Comparison of ENCODE assay signal across 9 cellular contexts in genomic region chr20:2133318-2134183, GRCh38. TPM values are rescaled to one million over a fixed set of nuclear protein-coding genes. Genes with fewer than 3 reads are reported as not detected.
DNase-seq lines count a peak whose midpoint lies in the region; ATAC-seq and TF ChIP-seq lines count a peak whose summit lies in the region.
"Had no signal": no experiment of that assay in that cellular context is flagged by ENCODE, and none has a peak within 500 bp of the region (broad histone marks: within the 10 kb centered on the region; RNA-seq: fewer than 3 reads in every experiment).

No MANE protein-coding gene starts in this region.

- no peak overlapping the region for H3K4me3 ChIP-seq in esophagus squamous epithelium
- H3K4me3 ChIP-seq in osteoblast (ENCODE audit: insufficient read depth, low read length): no peak overlapping the region

- CTCF ChIA-PET in GM10248 (lab: Yijun Ruan, JAX): interaction anchor here (1.4 to 2.3 kb wide), 3 partner anchors 10 to 130 kb away, joined by 3 to 7 read pairs (median 7); no protein-coding TSS in a partner anchor

- ATAC-seq in GM18873 (IDR thresholded peaks at IDR 0.05; ENCODE audit: low FRiP score, unreplicated experiment): no peak

- H3K27me3 ChIP-seq in esophagus squamous epithelium (no peaks in the 10 kb centered on the region), osteoblast (ENCODE audit: insufficient read depth, low read length) (no peaks in the 10 kb centered on the region)

- peaks cover 80% of the 10 kb centered on the region for H3K79me2 ChIP-seq in osteoblast (ENCODE audit: insufficient read depth, low read length)

- no peak overlapping the region for H2AFZ ChIP-seq in osteoblast (ENCODE audit: low read length)

- H3K27ac ChIP-seq in esophagus squamous epithelium (peak overlapping the region; percentile 60 to 75 (median 67)), osteoblast (ENCODE audit: low read depth, low read length) (peak overlapping the region; percentile 79)

- TF ChIP-seq POLR2A in esophagus squamous epithelium (IDR thresholded peaks at IDR 0.05): no peak

- POLR2A ChIA-PET in GM10248 (lab: Yijun Ruan, JAX): no interaction called here

- H4K20me1 ChIP-seq in osteoblast (ENCODE audit: insufficient read depth, low read length): peaks cover 49% of the 10 kb centered on the region

- H3K4me1 ChIP-seq in esophagus squamous epithelium (peaks cover 28 to 70% (median 40%) of the 10 kb centered on the region in 3 donors), osteoblast (ENCODE audit: insufficient read depth, low read length) (peaks cover 72% of the 10 kb centered on the region)

- H3K36me3 ChIP-seq in esophagus squamous epithelium: peaks cover 0 to 10% (median 0%) of the 10 kb centered on the region in 3 donors
- H3K36me3 ChIP-seq in osteoblast (ENCODE audit: insufficient read depth, low read length): no peaks in the 10 kb centered on the region

- DNase-seq in AG20443 (ENCODE audit: low spot score) (peak; percentile 91), NCI-H1436 treated with DMSO at 0.1 percent for 48 hours (lab: John Stamatoyannopoulos, UW) (peak; percentile 3), esophagus squamous epithelium (lab: John Stamatoyannopoulos, UW) (no peak), osteoblast (ENCODE audit: insufficient read length, low spot score, missing footprints) (no peak), GM10248 (ENCODE audit: extremely low spot score) (no peak)
- DNase-seq in stimulated activated CD4-positive, alpha-beta T cell treated with anti-CD3 and anti-CD28 coated beads, Interleukin-4, amount 100 ng/mL, for 1 hour: no peak
- DNase-seq in NK-92 treated with Interleukin-12 subunit alpha and Interleukin-12 subunit beta, amount 100 ng/mL, for 24 hours (lab: John Stamatoyannopoulos, UW): no peak
- DNase-seq: activated CD4-positive, alpha-beta memory T cell treated with anti-CD3 and anti-CD28 coated beads, Interleukin-2, amount 10 ng/mL, durations not matched to agents 7 days and 5 days had no signal

- H3K9me3 ChIP-seq in esophagus squamous epithelium: no peaks in the 10 kb centered on the region
- no peaks in the 10 kb centered on the region for H3K9me3 ChIP-seq in osteoblast (ENCODE audit: low read depth, low read length)

- TF ChIP-seq CTCF in esophagus squamous epithelium (IDR thresholded peaks at IDR 0.05): no peak
- TF ChIP-seq CTCF in osteoblast (IDR thresholded peaks at IDR 0.05; ENCODE audit: extremely low read depth, low read depth, low read length): no peak
- TF ChIP-seq CTCF in GM10248 (IDR thresholded peaks at IDR 0.05; ENCODE audit: control extremely low read depth, extremely low read depth, low read depth, missing control alignments): no peak

- WGBS in esophagus squamous epithelium, 2 donors: 34 to 35% methylated on average over 5 to 8 of the region's 9 CpGs

- peak overlapping the region; percentile 62 for H3K4me2 ChIP-seq in osteoblast (ENCODE audit: insufficient read depth, low read length)

- intact Hi-C loops in esophagus squamous epithelium (cut with DNase I): no loop called here

RNA-seq across cellular contexts. Expression of gene STK35, which starts 31.9 kb away (rescaled TPM):
- total RNA-seq in esophagus squamous epithelium (10 to 100 TPM; 20.8 to 31.1 (median 26.1) TPM), osteoblast (18.0 and 21.4 TPM in 2 replicates)

Comparison
In these comparisons a context has a peak if more than half of its experiments do, and no peak if none do; other contexts are left out.
1. DNase-seq: peak in AG20443 (single experiment) and NCI-H1436 treated with DMSO at 0.1 percent for 48 hours (single experiment); none in esophagus squamous epithelium (single experiment), osteoblast (single experiment), GM10248 (single experiment), stimulated activated CD4-positive, alpha-beta T cell treated with anti-CD3 and anti-CD28 coated beads, Interleukin-4, amount 100 ng/mL, for 1 hour (single experiment) and NK-92 treated with Interleukin-12 subunit alpha and Interleukin-12 subunit beta, amount 100 ng/mL, for 24 hours (single experiment).